Comparison of ENCODE assay signal across 9 cellular contexts in genomic region chr18:2979027-2979570, GRCh38. TPM values are rescaled to one million over a fixed set of nuclear protein-coding genes. Genes with fewer than 3 reads are reported as not detected.
DNase-seq lines count a peak whose midpoint lies in the region; ATAC-seq and TF ChIP-seq lines count a peak whose summit lies in the region.
"Had no signal": no experiment of that assay in that cellular context is flagged by ENCODE, and none has a peak within 500 bp of the region (broad histone marks: within the 10 kb centered on the region; RNA-seq: fewer than 3 reads in every experiment).

No MANE protein-coding gene starts in this region.

- no peaks in the 10 kb centered on the region for H3K9me3 ChIP-seq in CD4-positive, CD25-positive, alpha-beta regulatory T cell (ENCODE audit: control insufficient read depth in 2 of 2, low read length in 2 of 2)
- H3K9me3 ChIP-seq in MM.1S (replicated peaks; ENCODE audit: insufficient read depth, low read length) (no peaks in the 10 kb centered on the region), colonic mucosa (no peaks in the 10 kb centered on the region), neutrophil (no peaks in the 10 kb centered on the region), HAP-1 (no peaks in the 10 kb centered on the region)

- 71 to 78% methylated on average over 3 of the region's 3 CpGs for WGBS in lower leg skin, 2 donors

- H3K4me3 ChIP-seq in CD4-positive, CD25-positive, alpha-beta regulatory T cell (ENCODE audit: low read depth, low read length) = peak overlapping the region; percentile 98
- H3K4me3 ChIP-seq in MM.1S (ENCODE audit: low read length) (no peak overlapping the region; the same call in 1 of the 2 replicates), colonic mucosa (no peak overlapping the region), neutrophil (ENCODE audit: low read depth in 1 of 2, low read length in 1 of 2) (peak overlapping the region in 1 of 2 experiments; percentile 22), lower leg skin (ENCODE audit: low read depth, poor library complexity, severe bottlenecking) (no peak overlapping the region), HAP-1 (no peak overlapping the region)

- H3K4me1 ChIP-seq in CD4-positive, CD25-positive, alpha-beta regulatory T cell (ENCODE audit: control insufficient read depth, insufficient read depth, low read length, poor library complexity, severe bottlenecking) = peaks cover 80% of the 10 kb centered on the region
- H3K4me1 ChIP-seq in MM.1S (ENCODE audit: low read length) = peaks cover 23% of the 10 kb centered on the region
- H3K4me1 ChIP-seq in colonic mucosa = peaks cover 8% of the 10 kb centered on the region
- peaks cover 59 to 63% of the 10 kb centered on the region in 2 experiments for H3K4me1 ChIP-seq in neutrophil (ENCODE audit: control insufficient read depth in 1 of 2, insufficient read depth in 1 of 2, low read depth in 1 of 2, low read length in 1 of 2)
- peaks cover 22% of the 10 kb centered on the region for H3K4me1 ChIP-seq in HAP-1

- H3K27me3 Mint-ChIP-seq in CD4-positive, CD25-positive, alpha-beta regulatory T cell = no peaks in the 10 kb centered on the region

- intact Hi-C loops in colonic mucosa (cut with DNase I) = no loop called here
- intact Hi-C loops in lower leg skin (cut with DNase I; ENCODE audit: low total_unique reads) = no loop called here

- H3K9ac ChIP-seq in MM.1S (ENCODE audit: low read length) (no peak overlapping the region), colonic mucosa (ENCODE audit: low read depth in 2 of 2, low read length in 2 of 2) (no peak overlapping the region)

- TF ChIP-seq CTCF in MM.1S (IDR thresholded peaks at IDR 0.05; ENCODE audit: low read length) (no peak), colonic mucosa (IDR thresholded peaks at IDR 0.05) (no peak), neutrophil (IDR thresholded peaks at IDR 0.05) (no peak), lower leg skin (IDR thresholded peaks at IDR 0.05) (no peak)

- H2AFZ ChIP-seq in MM.1S (ENCODE audit: low read length) = peak overlapping the region; percentile 57; the same call in 1 of the 2 replicates

- H3K4me1 Mint-ChIP-seq in CD4-positive, CD25-positive, alpha-beta regulatory T cell = peaks cover 46 to 81% (median 64%) of the 10 kb centered on the region in 4 donors

- peaks cover 10% of the 10 kb centered on the region for H3K36me3 ChIP-seq in CD4-positive, CD25-positive, alpha-beta regulatory T cell (ENCODE audit: control insufficient read depth, insufficient read depth, low read length)
- no peaks in the 10 kb centered on the region for H3K36me3 ChIP-seq in MM.1S (replicated peaks; ENCODE audit: insufficient read depth, low read length)
- no peaks in the 10 kb centered on the region for H3K36me3 ChIP-seq in colonic mucosa
- H3K36me3 ChIP-seq in neutrophil = no peaks in the 10 kb centered on the region
- no peaks in the 10 kb centered on the region for H3K36me3 ChIP-seq in HAP-1 (replicated peaks)

- H3K4me2 ChIP-seq in MM.1S (ENCODE audit: low read depth, low read length) = peak overlapping the region; percentile 87

- peak overlapping the region; percentile 83 for H3K27ac ChIP-seq in CD4-positive, CD25-positive, alpha-beta regulatory T cell (ENCODE audit: insufficient read depth, low read length, poor library complexity, severe bottlenecking)
- H3K27ac ChIP-seq in MM.1S (ENCODE audit: low read length) (peak overlapping the region; percentile 24; the same call in 1 of the 2 replicates), colonic mucosa (peak overlapping the region; percentile 82), neutrophil (peak overlapping the region; percentile 84)

- H3K36me3 Mint-ChIP-seq in CD4-positive, CD25-positive, alpha-beta regulatory T cell = peaks cover 18% of the 10 kb centered on the region

- peak overlapping the region; percentile 89 to 94 (median 92) for H3K4me3 Mint-ChIP-seq in CD4-positive, CD25-positive, alpha-beta regulatory T cell

- no peak for TF ChIP-seq POLR2A in lower leg skin (IDR thresholded peaks at IDR 0.05)

- no peak for ATAC-seq in CD4-positive, CD25-positive, alpha-beta regulatory T cell (ENCODE audit: low read depth in 2 of 2)
- no peak for ATAC-seq in HG03432 (IDR thresholded peaks at IDR 0.05; ENCODE audit: unreplicated experiment)

- no peak for DNase-seq in CD4-positive, CD25-positive, alpha-beta regulatory T cell
- DNase-seq in MM.1S (no peak), colonic mucosa (no peak), lower leg skin (ENCODE audit: low spot score in 2 of 2) (no peak), globus pallidus (ENCODE audit: low spot score) (no peak), HAP-1 (ENCODE audit: low spot score in 2 of 2) (no peak)
- DNase-seq: NCI-H1436 treated with DMSO at 0.1 percent for 48 hours had no signal

- in situ Hi-C loops in HAP-1 (cut with MboI; ENCODE audit: low sequenced_read_pairs) = no loop called here

- H3K9me3 Mint-ChIP-seq in CD4-positive, CD25-positive, alpha-beta regulatory T cell = no peaks in the 10 kb centered on the region

- no peaks in the 10 kb centered on the region for H4K20me1 ChIP-seq in MM.1S (ENCODE audit: insufficient read depth, low read length)

- H3K27ac Mint-ChIP-seq in CD4-positive, CD25-positive, alpha-beta regulatory T cell = peak overlapping the region; percentile 86 to 97 (median 91)

- H3K79me2 ChIP-seq in MM.1S (ENCODE audit: low read length) = peaks cover 9% of the 10 kb centered on the region; the same call in 1 of the 2 replicates

- H3K9me2 ChIP-seq in MM.1S (replicated peaks; ENCODE audit: insufficient read depth, low read length) = no peaks in the 10 kb centered on the region

- peaks cover 6% of the 10 kb centered on the region; the same call in 1 of the 2 replicates for H3F3A ChIP-seq in MM.1S (ENCODE audit: insufficient read depth, low read length)

- no peaks in the 10 kb centered on the region for H3K27me3 ChIP-seq in CD4-positive, CD25-positive, alpha-beta regulatory T cell (ENCODE audit: control insufficient read depth, insufficient read depth, low read length)
- H3K27me3 ChIP-seq in MM.1S (replicated peaks; ENCODE audit: insufficient read depth, low read length) = no peaks in the 10 kb centered on the region
- H3K27me3 ChIP-seq in colonic mucosa = no peaks in the 10 kb centered on the region
- H3K27me3 ChIP-seq in neutrophil = no peaks in the 10 kb centered on the region
- no peaks in the 10 kb centered on the region for H3K27me3 ChIP-seq in HAP-1 (ENCODE audit: low read depth)

RNA-seq across cellular contexts. Expression of gene LPIN2, which starts 33.8 kb away (rescaled TPM):
- 61.2 TPM for total RNA-seq in CD4-positive, CD25-positive, alpha-beta regulatory T cell
- polyA plus RNA-seq in CD4-positive, CD25-positive, alpha-beta regulatory T cell = 10 to 100 TPM; 39.3 to 52.7 (median 44.8) TPM
- total RNA-seq in colonic mucosa (10 to 100 TPM; 23.6 to 59.0 TPM), lower leg skin (1 to 10 TPM; 4.2 to 8.6 (median 6.7) TPM)

Comparison
In these comparisons a context has a peak if more than half of its experiments do, and no peak if none do; other contexts are left out.
1. H3K27ac ChIP-seq: peak in every context shown above with its lines; median percentile 84 in neutrophil; 83 in CD4-positive, CD25-positive, alpha-beta regulatory T cell; 82 in colonic mucosa; 24 in MM.1S.